ENCODE assay signal across 1 cellular context in the genomic region with DNA sequence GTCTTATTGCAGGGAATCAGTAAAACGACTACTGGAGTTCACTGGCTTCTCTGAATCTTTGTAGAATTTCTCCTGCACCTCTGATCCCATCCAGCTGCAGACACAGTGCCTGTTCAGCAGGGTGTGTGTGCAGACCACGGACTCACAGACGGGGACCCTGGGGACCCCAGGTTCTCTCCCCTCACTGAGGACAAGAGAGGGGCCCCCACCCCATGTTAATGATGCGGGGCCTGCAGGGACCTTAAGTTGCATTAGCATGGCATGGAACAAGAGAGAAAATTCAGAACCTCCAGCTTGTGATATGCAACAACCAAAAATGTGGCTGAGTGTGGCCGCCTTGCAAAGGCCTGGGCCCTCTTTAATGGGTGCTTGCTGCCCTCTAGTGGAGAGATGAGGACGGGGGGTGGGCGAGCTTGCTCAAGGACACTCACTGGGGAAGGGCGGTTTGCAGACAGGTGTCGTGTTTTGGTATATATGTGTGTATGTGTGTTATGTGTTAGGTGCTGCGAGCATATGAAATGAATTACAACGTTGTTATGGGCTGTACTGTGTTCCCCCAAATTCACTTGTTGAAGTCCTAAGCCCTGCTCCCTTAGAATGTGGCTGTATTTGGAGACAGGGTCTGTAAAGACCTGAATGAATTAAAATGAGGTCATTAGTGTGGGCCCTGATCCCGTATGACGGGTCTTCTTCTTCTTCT.
A peak's percentile ranks its signal among the peaks of the same experiment; 100 is the strongest.
TF ChIP-seq lines count a peak whose summit lies in the region.

No MANE protein-coding gene starts in this region.

TF ChIP-seq in K562, 482 proteins besides CTCF, POLR2A, EP300 and RAD21 (continued from another document and continues in another):
- TF ChIP-seq, protein P1, sequence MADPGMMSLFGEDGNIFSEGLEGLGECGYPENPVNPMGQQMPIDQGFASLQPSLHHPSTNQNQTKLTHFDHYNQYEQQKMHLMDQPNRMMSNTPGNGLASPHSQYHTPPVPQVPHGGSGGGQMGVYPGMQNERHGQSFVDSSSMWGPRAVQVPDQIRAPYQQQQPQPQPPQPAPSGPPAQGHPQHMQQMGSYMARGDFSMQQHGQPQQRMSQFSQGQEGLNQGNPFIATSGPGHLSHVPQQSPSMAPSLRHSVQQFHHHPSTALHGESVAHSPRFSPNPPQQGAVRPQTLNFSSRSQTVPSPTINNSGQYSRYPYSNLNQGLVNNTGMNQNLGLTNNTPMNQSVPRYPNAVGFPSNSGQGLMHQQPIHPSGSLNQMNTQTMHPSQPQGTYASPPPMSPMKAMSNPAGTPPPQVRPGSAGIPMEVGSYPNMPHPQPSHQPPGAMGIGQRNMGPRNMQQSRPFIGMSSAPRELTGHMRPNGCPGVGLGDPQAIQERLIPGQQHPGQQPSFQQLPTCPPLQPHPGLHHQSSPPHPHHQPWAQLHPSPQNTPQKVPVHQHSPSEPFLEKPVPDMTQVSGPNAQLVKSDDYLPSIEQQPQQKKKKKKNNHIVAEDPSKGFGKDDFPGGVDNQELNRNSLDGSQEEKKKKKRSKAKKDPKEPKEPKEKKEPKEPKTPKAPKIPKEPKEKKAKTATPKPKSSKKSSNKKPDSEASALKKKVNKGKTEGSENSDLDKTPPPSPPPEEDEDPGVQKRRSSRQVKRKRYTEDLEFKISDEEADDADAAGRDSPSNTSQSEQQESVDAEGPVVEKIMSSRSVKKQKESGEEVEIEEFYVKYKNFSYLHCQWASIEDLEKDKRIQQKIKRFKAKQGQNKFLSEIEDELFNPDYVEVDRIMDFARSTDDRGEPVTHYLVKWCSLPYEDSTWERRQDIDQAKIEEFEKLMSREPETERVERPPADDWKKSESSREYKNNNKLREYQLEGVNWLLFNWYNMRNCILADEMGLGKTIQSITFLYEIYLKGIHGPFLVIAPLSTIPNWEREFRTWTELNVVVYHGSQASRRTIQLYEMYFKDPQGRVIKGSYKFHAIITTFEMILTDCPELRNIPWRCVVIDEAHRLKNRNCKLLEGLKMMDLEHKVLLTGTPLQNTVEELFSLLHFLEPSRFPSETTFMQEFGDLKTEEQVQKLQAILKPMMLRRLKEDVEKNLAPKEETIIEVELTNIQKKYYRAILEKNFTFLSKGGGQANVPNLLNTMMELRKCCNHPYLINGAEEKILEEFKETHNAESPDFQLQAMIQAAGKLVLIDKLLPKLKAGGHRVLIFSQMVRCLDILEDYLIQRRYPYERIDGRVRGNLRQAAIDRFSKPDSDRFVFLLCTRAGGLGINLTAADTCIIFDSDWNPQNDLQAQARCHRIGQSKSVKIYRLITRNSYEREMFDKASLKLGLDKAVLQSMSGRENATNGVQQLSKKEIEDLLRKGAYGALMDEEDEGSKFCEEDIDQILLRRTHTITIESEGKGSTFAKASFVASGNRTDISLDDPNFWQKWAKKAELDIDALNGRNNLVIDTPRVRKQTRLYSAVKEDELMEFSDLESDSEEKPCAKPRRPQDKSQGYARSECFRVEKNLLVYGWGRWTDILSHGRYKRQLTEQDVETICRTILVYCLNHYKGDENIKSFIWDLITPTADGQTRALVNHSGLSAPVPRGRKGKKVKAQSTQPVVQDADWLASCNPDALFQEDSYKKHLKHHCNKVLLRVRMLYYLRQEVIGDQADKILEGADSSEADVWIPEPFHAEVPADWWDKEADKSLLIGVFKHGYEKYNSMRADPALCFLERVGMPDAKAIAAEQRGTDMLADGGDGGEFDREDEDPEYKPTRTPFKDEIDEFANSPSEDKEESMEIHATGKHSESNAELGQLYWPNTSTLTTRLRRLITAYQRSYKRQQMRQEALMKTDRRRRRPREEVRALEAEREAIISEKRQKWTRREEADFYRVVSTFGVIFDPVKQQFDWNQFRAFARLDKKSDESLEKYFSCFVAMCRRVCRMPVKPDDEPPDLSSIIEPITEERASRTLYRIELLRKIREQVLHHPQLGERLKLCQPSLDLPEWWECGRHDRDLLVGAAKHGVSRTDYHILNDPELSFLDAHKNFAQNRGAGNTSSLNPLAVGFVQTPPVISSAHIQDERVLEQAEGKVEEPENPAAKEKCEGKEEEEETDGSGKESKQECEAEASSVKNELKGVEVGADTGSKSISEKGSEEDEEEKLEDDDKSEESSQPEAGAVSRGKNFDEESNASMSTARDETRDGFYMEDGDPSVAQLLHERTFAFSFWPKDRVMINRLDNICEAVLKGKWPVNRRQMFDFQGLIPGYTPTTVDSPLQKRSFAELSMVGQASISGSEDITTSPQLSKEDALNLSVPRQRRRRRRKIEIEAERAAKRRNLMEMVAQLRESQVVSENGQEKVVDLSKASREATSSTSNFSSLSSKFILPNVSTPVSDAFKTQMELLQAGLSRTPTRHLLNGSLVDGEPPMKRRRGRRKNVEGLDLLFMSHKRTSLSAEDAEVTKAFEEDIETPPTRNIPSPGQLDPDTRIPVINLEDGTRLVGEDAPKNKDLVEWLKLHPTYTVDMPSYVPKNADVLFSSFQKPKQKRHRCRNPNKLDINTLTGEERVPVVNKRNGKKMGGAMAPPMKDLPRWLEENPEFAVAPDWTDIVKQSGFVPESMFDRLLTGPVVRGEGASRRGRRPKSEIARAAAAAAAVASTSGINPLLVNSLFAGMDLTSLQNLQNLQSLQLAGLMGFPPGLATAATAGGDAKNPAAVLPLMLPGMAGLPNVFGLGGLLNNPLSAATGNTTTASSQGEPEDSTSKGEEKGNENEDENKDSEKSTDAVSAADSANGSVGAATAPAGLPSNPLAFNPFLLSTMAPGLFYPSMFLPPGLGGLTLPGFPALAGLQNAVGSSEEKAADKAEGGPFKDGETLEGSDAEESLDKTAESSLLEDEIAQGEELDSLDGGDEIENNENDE (IDR thresholded peaks at IDR 0.05; ENCODE audit: low read depth, low read length), result no peak
- TF ChIP-seq, protein P2, sequence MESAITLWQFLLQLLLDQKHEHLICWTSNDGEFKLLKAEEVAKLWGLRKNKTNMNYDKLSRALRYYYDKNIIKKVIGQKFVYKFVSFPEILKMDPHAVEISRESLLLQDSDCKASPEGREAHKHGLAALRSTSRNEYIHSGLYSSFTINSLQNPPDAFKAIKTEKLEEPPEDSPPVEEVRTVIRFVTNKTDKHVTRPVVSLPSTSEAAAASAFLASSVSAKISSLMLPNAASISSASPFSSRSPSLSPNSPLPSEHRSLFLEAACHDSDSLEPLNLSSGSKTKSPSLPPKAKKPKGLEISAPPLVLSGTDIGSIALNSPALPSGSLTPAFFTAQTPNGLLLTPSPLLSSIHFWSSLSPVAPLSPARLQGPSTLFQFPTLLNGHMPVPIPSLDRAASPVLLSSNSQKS (CRISPR knock-in tag; IDR thresholded peaks at IDR 0.05), result no peak
- TF ChIP-seq, protein P3, sequence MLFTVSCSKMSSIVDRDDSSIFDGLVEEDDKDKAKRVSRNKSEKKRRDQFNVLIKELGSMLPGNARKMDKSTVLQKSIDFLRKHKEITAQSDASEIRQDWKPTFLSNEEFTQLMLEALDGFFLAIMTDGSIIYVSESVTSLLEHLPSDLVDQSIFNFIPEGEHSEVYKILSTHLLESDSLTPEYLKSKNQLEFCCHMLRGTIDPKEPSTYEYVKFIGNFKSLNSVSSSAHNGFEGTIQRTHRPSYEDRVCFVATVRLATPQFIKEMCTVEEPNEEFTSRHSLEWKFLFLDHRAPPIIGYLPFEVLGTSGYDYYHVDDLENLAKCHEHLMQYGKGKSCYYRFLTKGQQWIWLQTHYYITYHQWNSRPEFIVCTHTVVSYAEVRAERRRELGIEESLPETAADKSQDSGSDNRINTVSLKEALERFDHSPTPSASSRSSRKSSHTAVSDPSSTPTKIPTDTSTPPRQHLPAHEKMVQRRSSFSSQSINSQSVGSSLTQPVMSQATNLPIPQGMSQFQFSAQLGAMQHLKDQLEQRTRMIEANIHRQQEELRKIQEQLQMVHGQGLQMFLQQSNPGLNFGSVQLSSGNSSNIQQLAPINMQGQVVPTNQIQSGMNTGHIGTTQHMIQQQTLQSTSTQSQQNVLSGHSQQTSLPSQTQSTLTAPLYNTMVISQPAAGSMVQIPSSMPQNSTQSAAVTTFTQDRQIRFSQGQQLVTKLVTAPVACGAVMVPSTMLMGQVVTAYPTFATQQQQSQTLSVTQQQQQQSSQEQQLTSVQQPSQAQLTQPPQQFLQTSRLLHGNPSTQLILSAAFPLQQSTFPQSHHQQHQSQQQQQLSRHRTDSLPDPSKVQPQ (CRISPR knock-in tag; IDR thresholded peaks at IDR 0.05; ENCODE audit: borderline replicate concordance), result no peak
- TF ChIP-seq CBFA2T2 (conservative IDR thresholded peaks at IDR 0.05) (no peak), ZNF551 (CRISPR knock-in tag; IDR thresholded peaks at IDR 0.05) (no peak), DPF2 (IDR thresholded peaks at IDR 0.05) (no peak; the same call in 1 of the 2 replicates), SAFB2 (IDR thresholded peaks at IDR 0.05; ENCODE audit: borderline replicate concordance, low read depth, low read length, severe bottlenecking) (no peak), HNRNPLL (IDR thresholded peaks at IDR 0.05; ENCODE audit: low read depth, low read length, poor library complexity, severe bottlenecking) (no peak), NUFIP1 (IDR thresholded peaks at IDR 0.05; ENCODE audit: partially characterized antibody) (no peak), SIRT6 (IDR thresholded peaks at IDR 0.05; ENCODE audit: low read depth, low read length) (no peak), ZNF133 (CRISPR knock-in tag; IDR thresholded peaks at IDR 0.05) (no peak), SP2 (IDR thresholded peaks at IDR 0.05; ENCODE audit: extremely low read depth, low read depth, low read length, poor library complexity, severe bottlenecking) (no peak), KLF6 (CRISPR knock-in tag; IDR thresholded peaks at IDR 0.05; ENCODE audit: borderline replicate concordance) (0 out of 2 replicates have a peak, but pooled peaks have one; percentile 5), POU5F1 (IDR thresholded peaks at IDR 0.05; ENCODE audit: borderline replicate concordance, low read depth, low read length, partially characterized antibody) (no peak), MYC (IDR thresholded peaks at IDR 0.05; ENCODE audit: low read depth, low read length) (peak; percentile 84), MYC (CRISPR knock-in tag; IDR thresholded peaks at IDR 0.05; ENCODE audit: borderline replicate concordance, low read depth) (no peak; the same call in 1 of the 2 replicates), NEUROD1 (IDR thresholded peaks at IDR 0.05; ENCODE audit: borderline replicate concordance, low read depth, low read length, partially characterized antibody) (peak; percentile 81), ZNF23 (CRISPR knock-in tag; IDR thresholded peaks at IDR 0.05) (no peak), TAL1 (IDR thresholded peaks at IDR 0.05) (peak; percentile 15; the same call in 1 of the 2 replicates), POLR3G (IDR thresholded peaks at IDR 0.05; ENCODE audit: extremely low read depth, insufficient read length, insufficient replicate concordance) (no peak), CBX5 (IDR thresholded peaks at IDR 0.05; ENCODE audit: borderline replicate concordance, low read depth) (no peak)
- TF ChIP-seq, protein P4, sequence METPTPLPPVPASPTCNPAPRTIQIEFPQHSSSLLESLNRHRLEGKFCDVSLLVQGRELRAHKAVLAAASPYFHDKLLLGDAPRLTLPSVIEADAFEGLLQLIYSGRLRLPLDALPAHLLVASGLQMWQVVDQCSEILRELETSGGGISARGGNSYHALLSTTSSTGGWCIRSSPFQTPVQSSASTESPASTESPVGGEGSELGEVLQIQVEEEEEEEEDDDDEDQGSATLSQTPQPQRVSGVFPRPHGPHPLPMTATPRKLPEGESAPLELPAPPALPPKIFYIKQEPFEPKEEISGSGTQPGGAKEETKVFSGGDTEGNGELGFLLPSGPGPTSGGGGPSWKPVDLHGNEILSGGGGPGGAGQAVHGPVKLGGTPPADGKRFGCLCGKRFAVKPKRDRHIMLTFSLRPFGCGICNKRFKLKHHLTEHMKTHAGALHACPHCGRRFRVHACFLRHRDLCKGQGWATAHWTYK (CRISPR knock-in tag; IDR thresholded peaks at IDR 0.05), result peak; percentile 88; the same call in 1 of the 2 replicates
- TF ChIP-seq, protein P5, sequence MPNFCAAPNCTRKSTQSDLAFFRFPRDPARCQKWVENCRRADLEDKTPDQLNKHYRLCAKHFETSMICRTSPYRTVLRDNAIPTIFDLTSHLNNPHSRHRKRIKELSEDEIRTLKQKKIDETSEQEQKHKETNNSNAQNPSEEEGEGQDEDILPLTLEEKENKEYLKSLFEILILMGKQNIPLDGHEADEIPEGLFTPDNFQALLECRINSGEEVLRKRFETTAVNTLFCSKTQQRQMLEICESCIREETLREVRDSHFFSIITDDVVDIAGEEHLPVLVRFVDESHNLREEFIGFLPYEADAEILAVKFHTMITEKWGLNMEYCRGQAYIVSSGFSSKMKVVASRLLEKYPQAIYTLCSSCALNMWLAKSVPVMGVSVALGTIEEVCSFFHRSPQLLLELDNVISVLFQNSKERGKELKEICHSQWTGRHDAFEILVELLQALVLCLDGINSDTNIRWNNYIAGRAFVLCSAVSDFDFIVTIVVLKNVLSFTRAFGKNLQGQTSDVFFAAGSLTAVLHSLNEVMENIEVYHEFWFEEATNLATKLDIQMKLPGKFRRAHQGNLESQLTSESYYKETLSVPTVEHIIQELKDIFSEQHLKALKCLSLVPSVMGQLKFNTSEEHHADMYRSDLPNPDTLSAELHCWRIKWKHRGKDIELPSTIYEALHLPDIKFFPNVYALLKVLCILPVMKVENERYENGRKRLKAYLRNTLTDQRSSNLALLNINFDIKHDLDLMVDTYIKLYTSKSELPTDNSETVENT (CRISPR knock-in tag; IDR thresholded peaks at IDR 0.05), result no peak
- TF ChIP-seq, protein P6, sequence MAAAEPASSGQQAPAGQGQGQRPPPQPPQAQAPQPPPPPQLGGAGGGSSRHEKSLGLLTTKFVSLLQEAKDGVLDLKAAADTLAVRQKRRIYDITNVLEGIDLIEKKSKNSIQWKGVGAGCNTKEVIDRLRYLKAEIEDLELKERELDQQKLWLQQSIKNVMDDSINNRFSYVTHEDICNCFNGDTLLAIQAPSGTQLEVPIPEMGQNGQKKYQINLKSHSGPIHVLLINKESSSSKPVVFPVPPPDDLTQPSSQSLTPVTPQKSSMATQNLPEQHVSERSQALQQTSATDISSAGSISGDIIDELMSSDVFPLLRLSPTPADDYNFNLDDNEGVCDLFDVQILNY (CRISPR knock-in tag; IDR thresholded peaks at IDR 0.05), result peak; percentile 80; the same call in 1 of the 2 replicates
- TF ChIP-seq, protein P7, sequence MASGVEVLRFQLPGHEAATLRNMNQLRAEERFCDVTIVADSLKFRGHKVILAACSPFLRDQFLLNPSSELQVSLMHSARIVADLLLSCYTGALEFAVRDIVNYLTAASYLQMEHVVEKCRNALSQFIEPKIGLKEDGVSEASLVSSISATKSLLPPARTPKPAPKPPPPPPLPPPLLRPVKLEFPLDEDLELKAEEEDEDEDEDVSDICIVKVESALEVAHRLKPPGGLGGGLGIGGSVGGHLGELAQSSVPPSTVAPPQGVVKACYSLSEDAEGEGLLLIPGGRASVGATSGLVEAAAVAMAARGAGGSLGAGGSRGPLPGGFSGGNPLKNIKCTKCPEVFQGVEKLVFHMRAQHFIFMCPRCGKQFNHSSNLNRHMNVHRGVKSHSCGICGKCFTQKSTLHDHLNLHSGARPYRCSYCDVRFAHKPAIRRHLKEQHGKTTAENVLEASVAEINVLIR (CRISPR knock-in tag; IDR thresholded peaks at IDR 0.05), result no peak; the same call in 1 of the 2 replicates
- TF ChIP-seq, protein P8, sequence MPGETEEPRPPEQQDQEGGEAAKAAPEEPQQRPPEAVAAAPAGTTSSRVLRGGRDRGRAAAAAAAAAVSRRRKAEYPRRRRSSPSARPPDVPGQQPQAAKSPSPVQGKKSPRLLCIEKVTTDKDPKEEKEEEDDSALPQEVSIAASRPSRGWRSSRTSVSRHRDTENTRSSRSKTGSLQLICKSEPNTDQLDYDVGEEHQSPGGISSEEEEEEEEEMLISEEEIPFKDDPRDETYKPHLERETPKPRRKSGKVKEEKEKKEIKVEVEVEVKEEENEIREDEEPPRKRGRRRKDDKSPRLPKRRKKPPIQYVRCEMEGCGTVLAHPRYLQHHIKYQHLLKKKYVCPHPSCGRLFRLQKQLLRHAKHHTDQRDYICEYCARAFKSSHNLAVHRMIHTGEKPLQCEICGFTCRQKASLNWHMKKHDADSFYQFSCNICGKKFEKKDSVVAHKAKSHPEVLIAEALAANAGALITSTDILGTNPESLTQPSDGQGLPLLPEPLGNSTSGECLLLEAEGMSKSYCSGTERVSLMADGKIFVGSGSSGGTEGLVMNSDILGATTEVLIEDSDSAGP (CRISPR knock-in tag; IDR thresholded peaks at IDR 0.05), result peak; percentile 76; the same call in 1 of the 2 replicates
